ENCODE assay signal across 2 cellular contexts in genomic region chr20:53769041-53769440, GRCh38.
TF ChIP-seq lines count a peak whose summit lies in the region.

No MANE protein-coding gene starts in this region.

TF ChIP-seq in GM23338, 12 proteins besides CTCF, POLR2A, EP300 and RAD21:
- TF ChIP-seq REST (IDR thresholded peaks at IDR 0.05; ENCODE audit: unreplicated experiment) (no peak), JUNB (IDR thresholded peaks at IDR 0.05; ENCODE audit: unreplicated experiment) (no peak), ZNF114 (CRISPR knock-in tag; IDR thresholded peaks at IDR 0.05) (no peak), STAT1 (IDR thresholded peaks at IDR 0.05; ENCODE audit: unreplicated experiment) (no peak), ZNF331 (CRISPR knock-in tag; IDR thresholded peaks at IDR 0.05; ENCODE audit: low read depth) (no peak), ETS1 (IDR thresholded peaks at IDR 0.05) (no peak), NANOG (IDR thresholded peaks at IDR 0.05; ENCODE audit: borderline replicate concordance) (no peak), CREB1 (CRISPR knock-in tag; IDR thresholded peaks at IDR 0.05; ENCODE audit: low read depth) (no peak), EZH2phosphoT487 (IDR thresholded peaks at IDR 0.05; ENCODE audit: unreplicated experiment) (no peak)

TF ChIP-seq in K562, 482 proteins besides CTCF, POLR2A, EP300 and RAD21 (continued from another document):
- no peak for TF ChIP-seq ARID3A (IDR thresholded peaks at IDR 0.05; ENCODE audit: borderline replicate concordance, low read depth, low read length)
- TF ChIP-seq FOXJ3 (CRISPR knock-in tag; IDR thresholded peaks at IDR 0.05) = no peak
- TF ChIP-seq SUPT5H (IDR thresholded peaks at IDR 0.05) = no peak
- no peak for TF ChIP-seq MBD2 (IDR thresholded peaks at IDR 0.05; ENCODE audit: borderline replicate concordance, low read depth)
- no peak for TF ChIP-seq PHF21A (IDR thresholded peaks at IDR 0.05; ENCODE audit: borderline replicate concordance, low read depth)
- no peak for TF ChIP-seq LARP7 (IDR thresholded peaks at IDR 0.05)
- TF ChIP-seq ZNF583 (CRISPR knock-in tag; IDR thresholded peaks at IDR 0.05) = no peak
- TF ChIP-seq BCLAF1 (IDR thresholded peaks at IDR 0.05; ENCODE audit: borderline replicate concordance in 1 of 2, control insufficient read depth in 1 of 2, low read depth in 2 of 2, low read length in 1 of 2) = peak in 1 of 2 experiments; percentile 40; a peak in 1 of 4 replicates
- no peak for TF ChIP-seq PPARD (CRISPR knock-in tag; IDR thresholded peaks at IDR 0.05)
- no peak for TF ChIP-seq IFI16 (CRISPR knock-in tag; IDR thresholded peaks at IDR 0.05)
- TF ChIP-seq ZBTB11 (CRISPR knock-in tag; IDR thresholded peaks at IDR 0.05) = peak in 1 of 3 experiments; percentile 83; a peak in 2 of 6 replicates
- TF ChIP-seq TAL1 (IDR thresholded peaks at IDR 0.05) = no peak
- no peak for TF ChIP-seq ZNF830 (CRISPR knock-in tag; IDR thresholded peaks at IDR 0.05)
- no peak for TF ChIP-seq TAF9B (IDR thresholded peaks at IDR 0.05; ENCODE audit: partially characterized antibody)
- no peak for TF ChIP-seq E4F1 (CRISPR knock-in tag; IDR thresholded peaks at IDR 0.05; ENCODE audit: borderline replicate concordance)
- no peak for TF ChIP-seq NR2F6 (CRISPR knock-in tag; IDR thresholded peaks at IDR 0.05)
- no peak for TF ChIP-seq STAT5B (CRISPR knock-in tag; IDR thresholded peaks at IDR 0.05)
- peak; percentile 48 for TF ChIP-seq EWSR1 (IDR thresholded peaks at IDR 0.05; ENCODE audit: borderline replicate concordance, low read depth, partially characterized antibody)
- no peak for TF ChIP-seq ZNF444 (CRISPR knock-in tag; IDR thresholded peaks at IDR 0.05)
- no peak for TF ChIP-seq TOE1 (IDR thresholded peaks at IDR 0.05; ENCODE audit: borderline replicate concordance)
- no peak for TF ChIP-seq TOE1 (CRISPR knock-in tag; IDR thresholded peaks at IDR 0.05; ENCODE audit: borderline replicate concordance, low read depth)
- no peak for TF ChIP-seq HMG20B (CRISPR knock-in tag; IDR thresholded peaks at IDR 0.05)
- TF ChIP-seq STAT5A (IDR thresholded peaks at IDR 0.05; ENCODE audit: borderline replicate concordance, low read length) = no peak
- TF ChIP-seq ZNF609 (CRISPR knock-in tag; IDR thresholded peaks at IDR 0.05; ENCODE audit: borderline replicate concordance) = no peak
